8 cellular contexts compared by ENCODE assay signal in the genomic region with DNA sequence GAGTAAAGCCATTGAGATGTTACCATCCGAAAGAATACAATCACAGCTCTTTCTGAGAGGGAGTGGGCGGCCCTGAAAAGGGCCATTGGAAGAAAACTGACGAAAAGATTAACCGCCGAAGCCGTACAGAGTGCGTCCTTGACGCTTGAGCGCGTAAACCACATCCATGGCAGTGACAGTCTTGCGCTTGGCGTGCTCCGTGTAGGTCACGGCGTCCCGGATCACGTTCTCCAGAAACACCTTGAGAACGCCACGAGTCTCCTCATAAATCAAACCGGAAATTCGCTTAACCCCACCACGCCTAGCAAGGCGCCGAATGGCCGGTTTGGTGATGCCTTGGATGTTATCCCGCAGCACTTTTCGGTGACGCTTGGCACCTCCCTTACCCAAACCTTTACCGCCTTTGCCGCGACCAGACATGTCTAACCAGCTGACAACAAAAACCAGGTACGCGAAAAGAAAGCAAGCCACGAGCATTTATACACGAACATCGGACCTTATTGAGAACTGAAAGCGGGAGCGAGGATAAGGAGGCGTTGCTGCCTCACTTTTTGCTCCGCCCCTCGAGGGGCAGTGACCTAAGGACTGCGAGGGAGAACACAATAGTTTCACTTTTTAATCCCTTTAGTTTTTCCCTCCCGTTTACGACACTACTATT.
DNase-seq lines count a peak whose midpoint lies in the region; ATAC-seq and TF ChIP-seq lines count a peak whose summit lies in the region.

No MANE protein-coding gene starts in this region.

- peak overlapping the region; percentile 71 for H3K4me3 ChIP-seq in choroid plexus epithelial cell (ENCODE audit: low read depth, low read length)

- peaks cover 54% of the 10 kb centered on the region for H3K4me1 Mint-ChIP-seq in activated CD4-positive, alpha-beta T cell treated with anti-CD3 and anti-CD28 coated beads for 36 hours

- CTCF ChIA-PET in activated CD4-positive, alpha-beta T cell treated with anti-CD3 and anti-CD28 coated beads for 36 hours (lab: Charles Lee), result interaction anchor here (0.6 to 2.5 kb wide), 19 partner anchors 11 to 1844 kb away, joined by 3 to 25 read pairs (median 4); a partner anchor contains a TSS

- intact Hi-C loops in activated CD4-positive, alpha-beta T cell treated with anti-CD3 and anti-CD28 coated beads for 36 hours (cut with DNase I, micrococcal nuclease), result loop anchor here (1.0 to 10.0 kb wide), 7 partner anchors 16 to 1808 kb away; a partner anchor contains a TSS
- intact Hi-C loops in left colon (cut with DNase I, micrococcal nuclease), result loop anchor here in 1 of 2 donors (10.0 kb wide), 1 partner anchor 178 kb away; a partner anchor contains a TSS

- ATAC-seq in HG03439 (IDR thresholded peaks at IDR 0.05; ENCODE audit: unreplicated experiment), result peak; percentile 39
- ATAC-seq in activated CD4-positive, alpha-beta T cell treated with anti-CD3 and anti-CD28 coated beads for 36 hours, result peak; percentile 57
- ATAC-seq in left colon, result peak; percentile 67

- no peaks in the 10 kb centered on the region for H3K9me3 Mint-ChIP-seq in activated CD4-positive, alpha-beta T cell treated with anti-CD3 and anti-CD28 coated beads for 36 hours (ENCODE audit: low read depth)

- H3K36me3 Mint-ChIP-seq in activated CD4-positive, alpha-beta T cell treated with anti-CD3 and anti-CD28 coated beads for 36 hours (ENCODE audit: low read depth), result peaks cover 10% of the 10 kb centered on the region

- H3K27me3 Mint-ChIP-seq in activated CD4-positive, alpha-beta T cell treated with anti-CD3 and anti-CD28 coated beads for 36 hours, result no peaks in the 10 kb centered on the region

- TF ChIP-seq POLR2A in GM19193 (IDR thresholded peaks at IDR 0.05; ENCODE audit: extremely low read depth, insufficient read depth, insufficient read length), result peak; percentile 100

- peak; percentile 95 to 97 for DNase-seq in AML-193 (lab: John Stamatoyannopoulos, UW)
- peak; percentile 90 to 98 for DNase-seq in NCI-H524 (lab: John Stamatoyannopoulos, UW)
- peak; percentile 94 for DNase-seq in activated CD4-positive, alpha-beta T cell treated with anti-CD3 and anti-CD28 coated beads for 36 hours
- DNase-seq in choroid plexus epithelial cell (ENCODE audit: low read depth), result peak; percentile 96
- DNase-seq in left colon, result peak; percentile 92 to 96
- DNase-seq in stimulated activated CD4-positive, alpha-beta T cell treated with anti-CD3 and anti-CD28 coated beads, Interleukin-2, amount 100 ng/mL, for 4 hours (ENCODE audit: low read depth), result peak; percentile 90

- POLR2A ChIA-PET in activated CD4-positive, alpha-beta T cell treated with anti-CD3 and anti-CD28 coated beads for 36 hours (lab: Charles Lee), result interaction anchor here (0.8 to 10.8 kb wide), 22 partner anchors 9 to 1866 kb away, joined by 3 to 571 read pairs (median 6); a partner anchor contains a TSS

- peak overlapping the region; percentile 81 for H3K4me3 Mint-ChIP-seq in activated CD4-positive, alpha-beta T cell treated with anti-CD3 and anti-CD28 coated beads for 36 hours

- TF ChIP-seq CTCF in choroid plexus epithelial cell (conservative IDR thresholded peaks at IDR 0.05; ENCODE audit: low read depth, low read length), result no peak

- H3K27ac Mint-ChIP-seq in activated CD4-positive, alpha-beta T cell treated with anti-CD3 and anti-CD28 coated beads for 36 hours, result peak overlapping the region; percentile 98

Comparison
In these comparisons a context has a peak if more than half of its experiments do, and no peak if none do; other contexts are left out.
1. Peak in every context shown above with its lines: DNase-seq, ATAC-seq and H3K4me3 ChIP-seq.